In genomic region chr3:178320481-178321352, GRCh38 we compare ENCODE assay signal across 10 cellular contexts.
A peak's percentile ranks its signal among the peaks of the same experiment; 100 is the strongest.
DNase-seq lines count a peak whose midpoint lies in the region; ATAC-seq and TF ChIP-seq lines count a peak whose summit lies in the region.
"Had no signal": no experiment of that assay in that cellular context is flagged by ENCODE, and none has a peak within 500 bp of the region (broad histone marks: within the 10 kb centered on the region; RNA-seq: fewer than 3 reads in every experiment).

No MANE protein-coding gene starts in this region.

- no TSS peak for BruUV-seq in Calu3 (replicated peaks; lab: Mats Ljungman, UMichigan)

- no peak for TF ChIP-seq POLR2A in heart left ventricle (IDR thresholded peaks at IDR 0.05)

- H3K36me3 ChIP-seq in heart left ventricle: no peaks in the 10 kb centered on the region

- H3K4me1 ChIP-seq in heart left ventricle: peaks cover 0 to 39% (median 25%) of the 10 kb centered on the region in 12 donors

- no peak overlapping the region for H3K4me3 Mint-ChIP-seq in Calu3 (ENCODE audit: low read depth, unreplicated experiment)
- H3K4me3 Mint-ChIP-seq: natural killer cell had no signal

- peaks cover 0 to 7% (median 0%) of the 10 kb centered on the region in 12 donors for H3K9me3 ChIP-seq in heart left ventricle

- H3K27me3 Mint-ChIP-seq in Calu3 (ENCODE audit: unreplicated experiment): no peaks in the 10 kb centered on the region

- H3K27ac ChIP-seq in heart left ventricle: peak overlapping the region; percentile 52 to 91 (median 74)

- intact Hi-C loops in heart left ventricle (cut with DNase I) (loop anchor here in 9 of 10 donors (2.0 to 10.0 kb wide), 14 partner anchors 47 to 1276 kb away; partner anchors contain the start of gene TBL1XR1 (in 3 of the 9)), Calu3 (cut with micrococcal nuclease; ENCODE audit: unreplicated experiment) (loop anchor here (5.0 to 10.0 kb wide), 4 partner anchors 238 to 1126 kb away; partner anchors contain the start of gene TBL1XR1)

- H3K27me3 ChIP-seq in heart left ventricle: no peaks in the 10 kb centered on the region

- CTCF ChIA-PET in Calu3 (lab: Charles Lee): no interaction called here

- TF ChIP-seq CTCF in heart left ventricle (IDR thresholded peaks at IDR 0.05) (peak in 2 of 12 donors; percentile 4 to 7), Calu3 (IDR thresholded peaks at IDR 0.05; ENCODE audit: unreplicated experiment) (no peak)

- no peak overlapping the region for H3K4me3 ChIP-seq in heart left ventricle
- no peak overlapping the region for H3K4me3 ChIP-seq in skeletal muscle cell (ENCODE audit: low read depth, low read length)

- no peaks in the 10 kb centered on the region for H3K4me1 Mint-ChIP-seq in Calu3 (ENCODE audit: low read depth, unreplicated experiment)
- H3K4me1 Mint-ChIP-seq: natural killer cell had no signal

- no peaks in the 10 kb centered on the region for H3K9me3 Mint-ChIP-seq in Calu3 (ENCODE audit: low read depth, unreplicated experiment)
- H3K9me3 Mint-ChIP-seq: natural killer cell had no signal

- DNase-seq in H4 (ENCODE audit: low spot score) (peak; percentile 59), heart left ventricle (peak; percentile 41 to 71 (median 61)), skeletal muscle cell (ENCODE audit: low read depth) (peak; percentile 53), globus pallidus (ENCODE audit: low spot score) (no peak), Calu3 (no peak)
- DNase-seq: activated effector memory CD4-positive, alpha-beta T cell treated with anti-CD3 and anti-CD28 coated beads, Interleukin-2, amount 50 U/mL, for 16 hours; natural killer cell had no signal

- 29 to 46% (median 37%) methylated on average over 4 of the region's 4 CpGs for WGBS in heart left ventricle, 4 donors

- no peak overlapping the region for H3K27ac Mint-ChIP-seq in Calu3 (ENCODE audit: unreplicated experiment)
- H3K27ac Mint-ChIP-seq: natural killer cell had no signal

- H3K36me3 Mint-ChIP-seq in Calu3 (ENCODE audit: insufficient read depth, unreplicated experiment): no peaks in the 10 kb centered on the region
- H3K36me3 Mint-ChIP-seq: natural killer cell had no signal

- ATAC-seq in SK-N-SH treated with all-trans-retinoic acid at 6 μM for 48 hours: peak; percentile 95
- peak; percentile 98 for ATAC-seq in heart left ventricle
- ATAC-seq in GM19328 (IDR thresholded peaks at IDR 0.05; ENCODE audit: unreplicated experiment): no peak
- no peak for ATAC-seq in HG02763 (IDR thresholded peaks at IDR 0.05; ENCODE audit: unreplicated experiment)
- ATAC-seq: natural killer cell had no signal

TF ChIP-seq in SK-N-SH treated with all-trans-retinoic acid at 6 μM for 48 hours, 23 proteins besides CTCF, POLR2A, EP300 and RAD21:
- TF ChIP-seq, protein P1, sequence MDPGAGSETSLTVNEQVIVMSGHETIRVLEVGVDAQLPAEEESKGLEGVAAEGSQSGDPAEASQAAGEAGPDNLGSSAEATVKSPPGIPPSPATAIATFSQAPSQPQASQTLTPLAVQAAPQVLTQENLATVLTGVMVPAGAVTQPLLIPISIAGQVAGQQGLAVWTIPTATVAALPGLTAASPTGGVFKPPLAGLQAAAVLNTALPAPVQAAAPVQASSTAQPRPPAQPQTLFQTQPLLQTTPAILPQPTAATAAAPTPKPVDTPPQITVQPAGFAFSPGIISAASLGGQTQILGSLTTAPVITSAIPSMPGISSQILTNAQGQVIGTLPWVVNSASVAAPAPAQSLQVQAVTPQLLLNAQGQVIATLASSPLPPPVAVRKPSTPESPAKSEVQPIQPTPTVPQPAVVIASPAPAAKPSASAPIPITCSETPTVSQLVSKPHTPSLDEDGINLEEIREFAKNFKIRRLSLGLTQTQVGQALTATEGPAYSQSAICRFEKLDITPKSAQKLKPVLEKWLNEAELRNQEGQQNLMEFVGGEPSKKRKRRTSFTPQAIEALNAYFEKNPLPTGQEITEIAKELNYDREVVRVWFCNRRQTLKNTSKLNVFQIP (CRISPR knock-in tag; IDR thresholded peaks at IDR 0.05; ENCODE audit: borderline replicate concordance, low read depth): no peak
- TF ChIP-seq CREB5 (CRISPR knock-in tag; IDR thresholded peaks at IDR 0.05; ENCODE audit: low read depth): peak; percentile 74; the same call in 1 of the 2 replicates
- peak; percentile 86 for TF ChIP-seq ISL1 (CRISPR knock-in tag; IDR thresholded peaks at IDR 0.05)
- TF ChIP-seq CSDC2 (CRISPR knock-in tag; IDR thresholded peaks at IDR 0.05): no peak
- no peak for TF ChIP-seq TOX (CRISPR knock-in tag; IDR thresholded peaks at IDR 0.05; ENCODE audit: borderline replicate concordance)
- TF ChIP-seq GLIS3 (CRISPR knock-in tag; IDR thresholded peaks at IDR 0.05): no peak
- 0 out of 2 replicates have a peak, but pooled peaks have one; percentile 37 for TF ChIP-seq ZFP3 (CRISPR knock-in tag; IDR thresholded peaks at IDR 0.05)
- no peak for TF ChIP-seq ESRRG (CRISPR knock-in tag; IDR thresholded peaks at IDR 0.05)
- no peak for TF ChIP-seq ZFP30 (CRISPR knock-in tag; IDR thresholded peaks at IDR 0.05)
- TF ChIP-seq SNAI2 (CRISPR knock-in tag; IDR thresholded peaks at IDR 0.05): 0 out of 2 replicates have a peak, but pooled peaks have one; percentile 15
- no peak for TF ChIP-seq ZNF70 (CRISPR knock-in tag; IDR thresholded peaks at IDR 0.05)
- no peak for TF ChIP-seq OSR1 (CRISPR knock-in tag; IDR thresholded peaks at IDR 0.05)
- TF ChIP-seq ZNF565 (CRISPR knock-in tag; conservative IDR thresholded peaks at IDR 0.05; ENCODE audit: low read depth): no peak

Comparison
In these comparisons a context has a peak if more than half of its experiments do, and no peak if none do; other contexts are left out.
1. DNase-seq: peak in H4 (single experiment), heart left ventricle (5 of 5) and skeletal muscle cell (single experiment); none in globus pallidus (single experiment) and Calu3 (single experiment).
2. ATAC-seq: peak in SK-N-SH treated with all-trans-retinoic acid at 6 μM for 48 hours (single experiment) and heart left ventricle (4 of 4); none in GM19328 (single experiment) and HG02763 (single experiment).